19 cellular contexts compared by ENCODE assay signal in genomic region chr10:14019983-14020668, GRCh38.
"Had no signal": no experiment of that assay in that cellular context is flagged by ENCODE, and none has a peak within 500 bp of the region (broad histone marks: within the 10 kb centered on the region; RNA-seq: fewer than 3 reads in every experiment).

No MANE protein-coding gene starts in this region.

- DNase-seq: activated CD4-positive, alpha-beta T cell treated with anti-CD3 and anti-CD28 coated beads, Interleukin-2, amount 10 ng/mL, durations not matched to agents 24 days and 14 days; activated CD4-positive, CD25-positive, alpha-beta regulatory T cell; activated CD8-positive, alpha-beta T cell treated with anti-CD3 and anti-CD28 coated beads for 36 hours; activated effector memory CD4-positive, alpha-beta T cell treated with Interleukin-2 at 50 U/mL for 16 hours; activated naive CD4-positive, alpha-beta T cell treated with anti-CD3 and anti-CD28 coated beads, Interleukin-2, amount 50 U/mL, for 16 hours; activated T-cell treated with anti-CD3 and anti-CD28 coated beads, Interleukin-2, amount 50 U/mL, for 4 hours; aorta; brain microvascular endothelial cell; esophagus squamous epithelium; foreskin fibroblast; left lung; stimulated activated CD4-positive, alpha-beta T cell treated with anti-CD3 and anti-CD28 coated beads, Interleukin-4, amount 100 ng/mL, for 1 hour; stimulated activated naive CD8-positive, alpha-beta T cell treated with anti-CD3 and anti-CD28 coated beads, Interleukin-15, amount 100 ng/mL, for 72 hours; T-helper 9 cell; trophoblast cell had no signal

- H3K36me3 ChIP-seq: brain microvascular endothelial cell, esophagus squamous epithelium, left lung had no signal

- H3K27ac Mint-ChIP-seq: activated CD4-positive, alpha-beta T cell treated with anti-CD3 and anti-CD28 coated beads, Interleukin-2, amount 10 ng/mL, durations not matched to agents 24 days and 14 days; activated CD8-positive, alpha-beta T cell treated with anti-CD3 and anti-CD28 coated beads for 36 hours; stimulated activated naive CD8-positive, alpha-beta T cell treated with anti-CD3 and anti-CD28 coated beads, Interleukin-15, amount 100 ng/mL, for 72 hours had no signal

- H3K4me1 ChIP-seq: parathyroid adenoma had no signal

- H3K9ac ChIP-seq: parathyroid adenoma had no signal

- H3K79me2 ChIP-seq: parathyroid adenoma had no signal

- H3K27ac ChIP-seq: brain microvascular endothelial cell, coronary artery, esophagus squamous epithelium, left lung, parathyroid adenoma had no signal

- H3K4me3 ChIP-seq: coronary artery, esophagus squamous epithelium, left lung, smooth muscle cell had no signal

- H3K4me2 ChIP-seq: smooth muscle cell had no signal

- H3K4me3 Mint-ChIP-seq: activated CD4-positive, alpha-beta T cell treated with anti-CD3 and anti-CD28 coated beads, Interleukin-2, amount 10 ng/mL, durations not matched to agents 24 days and 14 days; activated CD8-positive, alpha-beta T cell treated with anti-CD3 and anti-CD28 coated beads for 36 hours; activated T-cell treated with anti-CD3 and anti-CD28 coated beads, Interleukin-2, amount 50 U/mL, for 4 hours; stimulated activated naive CD8-positive, alpha-beta T cell treated with anti-CD3 and anti-CD28 coated beads, Interleukin-15, amount 100 ng/mL, for 72 hours had no signal

- H3K27me3 ChIP-seq: brain microvascular endothelial cell, left lung had no signal

- ATAC-seq: activated CD8-positive, alpha-beta T cell treated with anti-CD3 and anti-CD28 coated beads for 36 hours; activated T-cell treated with anti-CD3 and anti-CD28 coated beads, Interleukin-2, amount 50 U/mL, for 4 hours; left lung; sciatic nerve; stimulated activated naive CD8-positive, alpha-beta T cell treated with anti-CD3 and anti-CD28 coated beads, Interleukin-15, amount 100 ng/mL, for 72 hours had no signal
